8 cellular contexts compared by ENCODE assay signal in the genomic region with DNA sequence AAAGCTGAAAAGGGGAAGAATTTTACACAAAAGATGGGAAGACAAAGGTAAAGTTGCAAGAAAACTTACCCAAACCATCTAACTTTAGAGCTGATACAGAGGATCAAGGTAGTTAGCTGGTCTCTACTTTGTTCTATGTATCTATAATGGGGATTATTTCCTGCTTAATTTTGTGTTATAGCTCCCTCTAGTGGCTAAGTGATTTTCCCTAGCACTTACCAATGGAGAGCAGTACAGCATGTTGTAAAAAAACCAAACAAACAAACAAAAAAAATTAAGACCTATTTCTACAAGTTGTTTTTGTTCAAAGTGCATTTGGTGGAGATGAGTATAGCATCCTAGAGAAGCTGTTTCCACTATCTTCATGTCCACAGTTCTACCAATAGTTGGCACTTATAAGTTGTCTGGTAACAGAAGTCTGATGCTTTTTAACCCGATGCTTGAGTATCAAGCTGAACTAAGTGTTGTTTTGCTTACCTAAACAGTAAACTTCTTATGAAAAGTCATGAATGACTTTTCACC. TPM values are rescaled to one million over a fixed set of nuclear protein-coding genes. Genes with fewer than 3 reads are reported as not detected.
DNase-seq lines count a peak whose midpoint lies in the region; ATAC-seq, FAIRE-seq and TF ChIP-seq lines count a peak whose summit lies in the region.

No MANE protein-coding gene starts in this region.

- H3K4me2 ChIP-seq in A549 = 0 out of 3 replicates have a peak overlapping the region, but pooled peaks have one; percentile 4

- peaks cover 68% of the 10 kb centered on the region for H3K4me1 ChIP-seq in A549

- peak; percentile 71 to 74; a peak in 5 of 6 replicates for ATAC-seq in A549
- no peak for ATAC-seq in HG03442 (IDR thresholded peaks at IDR 0.05; ENCODE audit: unreplicated experiment)

- H3K4me3 ChIP-seq in A549 (no peak overlapping the region), coronary artery (no peak overlapping the region)

- FAIRE-seq in A549 (lab: Jason Lieb, UNC) = peak; percentile 89

- peak; percentile 98 for TF ChIP-seq CTCF in A549 (IDR thresholded peaks at IDR 0.05)
- TF ChIP-seq CTCF in GM10266 (IDR thresholded peaks at IDR 0.05; ENCODE audit: control insufficient read depth, insufficient read depth, low read depth, missing control alignments) = peak; percentile 78
- TF ChIP-seq CTCF in coronary artery (IDR thresholded peaks at IDR 0.05) = peak; percentile 63

- POLR2A ChIA-PET in A549 (lab: Yijun Ruan, JAX) = interaction anchor here (0.7 to 4.5 kb wide), 10 partner anchors 9 to 150 kb away, joined by 3 to 44 read pairs (median 6); a partner anchor contains a TSS

- CTCF ChIA-PET in A549 (lab: Yijun Ruan, JAX) = interaction anchor here (0.5 to 26.3 kb wide), 48 partner anchors 8 to 1888 kb away, joined by 3 to 1377 read pairs (median 5); a partner anchor contains a TSS

- TF ChIP-seq POLR2A in A549 (IDR thresholded peaks at IDR 0.05; ENCODE audit: low read length) = no peak

- no peaks in the 10 kb centered on the region for H3K9me3 ChIP-seq in A549

- peak; percentile 53 to 81 for DNase-seq in A549 (ENCODE audit: low read depth in 1 of 2, low spot score in 1 of 2)
- DNase-seq in GM10266 (ENCODE audit: extremely low spot score) = no peak
- peak; percentile 69 for DNase-seq in M059J (ENCODE audit: low read depth)
- DNase-seq in RPMI7951 (ENCODE audit: low read depth) = peak; percentile 69
- no peak for DNase-seq in coronary artery (ENCODE audit: low spot score)
- peak; percentile 80 to 85 for DNase-seq in lung microvascular endothelial cell (ENCODE audit: low read depth in 2 of 2)
- DNase-seq in nucleus accumbens (lab: John Stamatoyannopoulos, UW) = no peak

- no peak overlapping the region for H3K27ac ChIP-seq in A549
- no peak overlapping the region for H3K27ac ChIP-seq in coronary artery

- WGBS in A549 (ENCODE audit: missing lambda C conversion rate) = 85% methylated on average over 1 of the region's 1 CpG

- TF ChIP-seq EP300 in A549 (IDR thresholded peaks at IDR 0.05) = no peak

- peak; percentile 76 to 79 for TF ChIP-seq RAD21 in A549 (conservative IDR thresholded peaks at IDR 0.05 in 1 of 2, IDR thresholded peaks at IDR 0.05 in 1 of 2)

TF ChIP-seq in A549, 52 proteins besides CTCF, POLR2A, EP300 and RAD21:
- peak; percentile 42 for TF ChIP-seq MAFK (IDR thresholded peaks at IDR 0.05; ENCODE audit: partially characterized antibody)
- TF ChIP-seq, protein P1, sequence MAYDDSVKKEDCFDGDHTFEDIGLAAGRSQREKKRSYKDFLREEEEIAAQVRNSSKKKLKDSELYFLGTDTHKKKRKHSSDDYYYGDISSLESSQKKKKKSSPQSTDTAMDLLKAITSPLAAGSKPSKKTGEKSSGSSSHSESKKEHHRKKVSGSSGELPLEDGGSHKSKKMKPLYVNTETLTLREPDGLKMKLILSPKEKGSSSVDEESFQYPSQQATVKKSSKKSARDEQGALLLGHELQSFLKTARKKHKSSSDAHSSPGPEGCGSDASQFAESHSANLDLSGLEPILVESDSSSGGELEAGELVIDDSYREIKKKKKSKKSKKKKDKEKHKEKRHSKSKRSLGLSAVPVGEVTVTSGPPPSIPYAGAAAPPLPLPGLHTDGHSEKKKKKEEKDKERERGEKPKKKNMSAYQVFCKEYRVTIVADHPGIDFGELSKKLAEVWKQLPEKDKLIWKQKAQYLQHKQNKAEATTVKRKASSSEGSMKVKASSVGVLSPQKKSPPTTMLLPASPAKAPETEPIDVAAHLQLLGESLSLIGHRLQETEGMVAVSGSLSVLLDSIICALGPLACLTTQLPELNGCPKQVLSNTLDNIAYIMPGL (CRISPR knock-in tag; IDR thresholded peaks at IDR 0.05; ENCODE audit: borderline replicate concordance) = 0 out of 2 replicates have a peak, but pooled peaks have one; percentile 41
- peak in 1 of 2 experiments; percentile 22; a peak in 2 of 5 replicates for TF ChIP-seq JUN (IDR thresholded peaks at IDR 0.05)
- TF ChIP-seq NPAS2 (CRISPR knock-in tag; IDR thresholded peaks at IDR 0.05; ENCODE audit: borderline replicate concordance) = no peak
- TF ChIP-seq HOXB5 (CRISPR knock-in tag; IDR thresholded peaks at IDR 0.05) = no peak
- TF ChIP-seq SMC3 (IDR thresholded peaks at IDR 0.05) = peak; percentile 73
- TF ChIP-seq POLR2AphosphoS2 (conservative IDR thresholded peaks at IDR 0.05; ENCODE audit: low read length) = peak; percentile 60
- peak; percentile 71 for TF ChIP-seq HOXA7 (CRISPR knock-in tag; IDR thresholded peaks at IDR 0.05)

RNA-seq across cellular contexts. Expression of a gene that starts 7.5 kb away (rescaled TPM):
- polyA plus RNA-seq in A549 (2011; rRNA removed) (332 and 490 TPM in 2 replicates), A549 (2017; fragmentation: RNase III; extraction: RNeasy Plus Mini Kit Qiagen cat#74134 plus additional on column Dnase treatment) (364 to 399 TPM (median 368 TPM) in 3 replicates)
- 272 and 316 TPM in 2 replicates for polyA plus RNA-seq in A549 (2012; cell fraction: cytosol; rRNA removed)
- 597 and 706 TPM in 2 replicates for polyA plus RNA-seq in A549 (2012; cell fraction: nucleus; rRNA removed)
- polyA minus RNA-seq in A549 (2011; rRNA and poly(A)+ RNA removed) = 330 and 342 TPM in 2 replicates
- 336 and 365 TPM in 2 replicates for total RNA-seq in M059J (2014; rRNA removed; shearing (Covaris generic))
- total RNA-seq in RPMI7951 (2014; rRNA removed; shearing (Covaris generic)) = 330 and 331 TPM in 2 replicates
- total RNA-seq in lung microvascular endothelial cell = 300 and 316 TPM in 2 replicates

RNA-seq across cellular contexts. Expression of a gene that starts 11.5 kb away (rescaled TPM):
- polyA plus RNA-seq in A549 (2011; rRNA removed) = 57.7 and 63.8 TPM in 2 replicates
- 19.9 and 25.2 TPM in 2 replicates for polyA plus RNA-seq in A549 (2012; cell fraction: cytosol; rRNA removed)
- polyA plus RNA-seq in A549 (2012; cell fraction: nucleus; rRNA removed) = 12.5 and 13.7 TPM in 2 replicates
- polyA plus RNA-seq in A549 (2017; fragmentation: RNase III; extraction: RNeasy Plus Mini Kit Qiagen cat#74134 plus additional on column Dnase treatment) = 48.1 to 55.5 TPM (median 50.3 TPM) in 3 replicates
- 83.1 and 90.7 TPM in 2 replicates for polyA minus RNA-seq in A549 (2011; rRNA and poly(A)+ RNA removed)
- 62.4 and 63.3 TPM in 2 replicates for total RNA-seq in M059J (2014; rRNA removed; shearing (Covaris generic))
- total RNA-seq in RPMI7951 (2014; rRNA removed; shearing (Covaris generic)) = 65.2 and 78.7 TPM in 2 replicates
- total RNA-seq in lung microvascular endothelial cell = 18.7 and 23.0 TPM in 2 replicates

RNA-seq across cellular contexts. Expression of a gene that starts 44.3 kb away (rescaled TPM):
- polyA plus RNA-seq in A549 (2011; rRNA removed) = 44.3 and 54.8 TPM in 2 replicates
- polyA plus RNA-seq in A549 (2012; cell fraction: cytosol; rRNA removed) = 47.9 and 48.0 TPM in 2 replicates
- polyA plus RNA-seq in A549 (2012; cell fraction: nucleus; rRNA removed) = 222 and 260 TPM in 2 replicates
- polyA plus RNA-seq in A549 (2017; fragmentation: RNase III; extraction: RNeasy Plus Mini Kit Qiagen cat#74134 plus additional on column Dnase treatment) = 70.7 to 103 TPM (median 90.6 TPM) in 3 replicates
- 20.1 and 41.6 TPM in 2 replicates for polyA minus RNA-seq in A549 (2011; rRNA and poly(A)+ RNA removed)
- 4.4 and 16.2 TPM in 2 replicates for total RNA-seq in M059J (2014; rRNA removed; shearing (Covaris generic))
- 6.4 and 6.6 TPM in 2 replicates for total RNA-seq in RPMI7951 (2014; rRNA removed; shearing (Covaris generic))
- total RNA-seq in lung microvascular endothelial cell = 3.2 and 4.6 TPM in 2 replicates

Comparison
In these comparisons a context has a peak if more than half of its experiments do, and no peak if none do; other contexts are left out.
1. DNase-seq: peak in A549 (2 of 2), M059J (single experiment), RPMI7951 (single experiment) and lung microvascular endothelial cell (2 of 2); none in GM10266 (single experiment), coronary artery (single experiment) and nucleus accumbens (0 of 56).
2. Peak in every context shown above with its lines, with median percentiles within 50 percentile points of each other: CTCF ChIP-seq.